25 cellular contexts compared by ENCODE assay signal in genomic region chr2:75564026-75564688, GRCh38. TPM values are rescaled to one million over a fixed set of nuclear protein-coding genes. Genes with fewer than 3 reads are reported as not detected.
"Had no signal": no experiment of that assay in that cellular context is flagged by ENCODE, and none has a peak within 500 bp of the region (broad histone marks: within the 10 kb centered on the region; RNA-seq: fewer than 3 reads in every experiment).

No MANE protein-coding gene starts in this region.

- DNase-seq: activated CD4-positive, alpha-beta T cell treated with anti-CD3 and anti-CD28 coated beads for 1 hour; activated CD4-positive, alpha-beta T cell treated with anti-CD3 and anti-CD28 coated beads, Interleukin-2, amount 50 U/mL, for 4 hours; activated CD8-positive, alpha-beta memory T cell treated with anti-CD3 and anti-CD28 coated beads, Interleukin-2, amount 10 ng/mL, durations not matched to agents 7 days and 5 days; activated naive CD4-positive, alpha-beta T cell; activated naive CD8-positive, alpha-beta T cell treated with anti-CD3 and anti-CD28 coated beads, Interleukin-2, amount 10 ng/mL, durations not matched to agents 7 days and 5 days; activated T-cell treated with anti-CD3 and anti-CD28 coated beads, Interleukin-2, amount 50 U/mL, for 1 hour; brain microvascular endothelial cell; colonic mucosa; erythroblast; head of caudate nucleus; kidney; stimulated activated CD4-positive, alpha-beta T cell treated with anti-CD3 and anti-CD28 coated beads, Interleukin-2, amount 100 ng/mL, for 24 hours; stomach; T1000 had no signal

- H3K4me3 ChIP-seq: colonic mucosa, prostate gland, right atrium auricular region, SK-N-MC, stomach had no signal

- H3K9me3 Mint-ChIP-seq: activated naive CD8-positive, alpha-beta T cell treated with anti-CD3 and anti-CD28 coated beads, Interleukin-2, amount 10 ng/mL, durations not matched to agents 7 days and 5 days; activated T-helper 17 cell treated with anti-CD3 and anti-CD28 coated beads, Interleukin-2, amount 50 U/mL, for 72 hours; central memory CD8-positive, alpha-beta T cell; type B pancreatic cell had no signal

- H3K27me3 ChIP-seq: brain microvascular endothelial cell, right atrium auricular region had no signal

- ATAC-seq: activated CD8-positive, alpha-beta memory T cell treated with anti-CD3 and anti-CD28 coated beads, Interleukin-2, amount 10 ng/mL, durations not matched to agents 7 days and 5 days; activated T-helper 17 cell treated with anti-CD3 and anti-CD28 coated beads, Interleukin-2, amount 50 U/mL, for 72 hours; left lobe of liver had no signal

- H3K27ac ChIP-seq: brain microvascular endothelial cell, colonic mucosa, prostate gland, right atrium auricular region, SK-N-MC, stomach had no signal

- FAIRE-seq: endometrium, frontal cortex, kidney had no signal

- H3K36me3 ChIP-seq: brain microvascular endothelial cell, colonic mucosa, prostate gland, right atrium auricular region, stomach had no signal

- H3K4me3 Mint-ChIP-seq: activated CD8-positive, alpha-beta memory T cell treated with anti-CD3 and anti-CD28 coated beads, Interleukin-2, amount 10 ng/mL, durations not matched to agents 7 days and 5 days; activated naive CD8-positive, alpha-beta T cell treated with anti-CD3 and anti-CD28 coated beads, Interleukin-2, amount 10 ng/mL, durations not matched to agents 7 days and 5 days; activated T-helper 17 cell treated with anti-CD3 and anti-CD28 coated beads, Interleukin-2, amount 50 U/mL, for 72 hours; central memory CD8-positive, alpha-beta T cell; type B pancreatic cell had no signal

- H3K9me3 ChIP-seq: colonic mucosa, prostate gland, right atrium auricular region, stomach had no signal

- H3K27ac Mint-ChIP-seq: activated CD8-positive, alpha-beta memory T cell treated with anti-CD3 and anti-CD28 coated beads, Interleukin-2, amount 10 ng/mL, durations not matched to agents 7 days and 5 days; activated naive CD8-positive, alpha-beta T cell treated with anti-CD3 and anti-CD28 coated beads, Interleukin-2, amount 10 ng/mL, durations not matched to agents 7 days and 5 days; activated T-helper 17 cell treated with anti-CD3 and anti-CD28 coated beads, Interleukin-2, amount 50 U/mL, for 72 hours; type B pancreatic cell had no signal

- H3K4me1 ChIP-seq: colonic mucosa, prostate gland had no signal

- H3K36me3 Mint-ChIP-seq: activated CD8-positive, alpha-beta memory T cell treated with anti-CD3 and anti-CD28 coated beads, Interleukin-2, amount 10 ng/mL, durations not matched to agents 7 days and 5 days; activated naive CD8-positive, alpha-beta T cell treated with anti-CD3 and anti-CD28 coated beads, Interleukin-2, amount 10 ng/mL, durations not matched to agents 7 days and 5 days; type B pancreatic cell had no signal

RNA-seq across cellular contexts. Expression of gene EVA1A, which starts 3.4 kb away (rescaled TPM):
- total RNA-seq: activated CD8-positive, alpha-beta memory T cell treated with anti-CD3 and anti-CD28 coated beads, Interleukin-2, amount 10 ng/mL, durations not matched to agents 7 days and 5 days; activated naive CD8-positive, alpha-beta T cell treated with anti-CD3 and anti-CD28 coated beads, Interleukin-2, amount 10 ng/mL, durations not matched to agents 7 days and 5 days; activated T-helper 17 cell treated with anti-CD3 and anti-CD28 coated beads, Interleukin-2, amount 50 U/mL, for 72 hours; T-helper 1 cell treated with Interleukin-12 subunit alpha and Interleukin-12 subunit beta and Interleukin-4 antibody, amounts not matched to agents 30 ng/mL and 1 ng/mL, for 36 hours had no signal
- polyA plus RNA-seq: neural cell had no signal
